Comparison of ENCODE assay signal across 9 cellular contexts in genomic region chr14:105087308-105087962, GRCh38. TPM values are rescaled to one million over a fixed set of nuclear protein-coding genes. Genes with fewer than 3 reads are reported as not detected.
DNase-seq lines count a peak whose midpoint lies in the region; ATAC-seq, FAIRE-seq and TF ChIP-seq lines count a peak whose summit lies in the region.
"Had no signal": no experiment of that assay in that cellular context is flagged by ENCODE, and none has a peak within 500 bp of the region (broad histone marks: within the 10 kb centered on the region; RNA-seq: fewer than 3 reads in every experiment).

No MANE protein-coding gene starts in this region.

- H3K36me3 ChIP-seq in hepatocyte (replicated peaks; ENCODE audit: insufficient read depth, low read depth) (no peaks in the 10 kb centered on the region), sigmoid colon (no peaks in the 10 kb centered on the region)

- no peaks in the 10 kb centered on the region for H3K9me3 ChIP-seq in hepatocyte (ENCODE audit: low read depth)
- H3K9me3 ChIP-seq in sigmoid colon = no peaks in the 10 kb centered on the region

- intact Hi-C loops in sigmoid colon (cut with DNase I) = no loop called here

- peak overlapping the region; percentile 84 for H3K27ac ChIP-seq in hepatocyte
- peak overlapping the region; percentile 72 to 87 (median 77) for H3K27ac ChIP-seq in sigmoid colon

- no peaks in the 10 kb centered on the region for H3K9me3 Mint-ChIP-seq in activated naive CD8-positive, alpha-beta T cell treated with anti-CD3 and anti-CD28 coated beads, Interleukin-2, amount 10 ng/mL, durations not matched to agents 7 days and 5 days

- no peak for TF ChIP-seq EP300 in sigmoid colon (IDR thresholded peaks at IDR 0.05)

- H3K27me3 Mint-ChIP-seq in activated naive CD8-positive, alpha-beta T cell treated with anti-CD3 and anti-CD28 coated beads, Interleukin-2, amount 10 ng/mL, durations not matched to agents 7 days and 5 days = peaks cover 8% of the 10 kb centered on the region

- TF ChIP-seq CTCF in hepatocyte (IDR thresholded peaks at IDR 0.05; ENCODE audit: poor library complexity) (no peak), sigmoid colon (IDR thresholded peaks at IDR 0.05) (no peak)

- peak overlapping the region; percentile 78 for H3K4me3 Mint-ChIP-seq in activated naive CD8-positive, alpha-beta T cell treated with anti-CD3 and anti-CD28 coated beads, Interleukin-2, amount 10 ng/mL, durations not matched to agents 7 days and 5 days

- H3K4me2 ChIP-seq in hepatocyte = peak overlapping the region; percentile 97

- peaks cover 20% of the 10 kb centered on the region for H3K4me1 Mint-ChIP-seq in activated naive CD8-positive, alpha-beta T cell treated with anti-CD3 and anti-CD28 coated beads, Interleukin-2, amount 10 ng/mL, durations not matched to agents 7 days and 5 days

- H3K9me2 ChIP-seq in hepatocyte (replicated peaks; ENCODE audit: insufficient read depth) = no peaks in the 10 kb centered on the region

- peak; percentile 68 for DNase-seq in DMS53 (lab: John Stamatoyannopoulos, UW)
- no peak for DNase-seq in DMS53 treated with DMSO at 0.1 percent for 48 hours (lab: John Stamatoyannopoulos, UW; ENCODE audit: unreplicated experiment)
- peak; percentile 63 for DNase-seq in HTR-8/SVneo (ENCODE audit: insufficient read length, low spot score)
- DNase-seq in activated naive CD8-positive, alpha-beta T cell treated with anti-CD3 and anti-CD28 coated beads, Interleukin-2, amount 10 ng/mL, durations not matched to agents 7 days and 5 days = peak; percentile 61
- DNase-seq in hepatocyte (ENCODE audit: low spot score) = peak; percentile 81
- DNase-seq in sigmoid colon = peak; percentile 80

- POLR2A ChIA-PET in activated naive CD8-positive, alpha-beta T cell treated with anti-CD3 and anti-CD28 coated beads, Interleukin-2, amount 10 ng/mL, durations not matched to agents 7 days and 5 days (lab: Charles Lee) = interaction anchor here (0.9 to 4.6 kb wide), 10 partner anchors 11 to 265 kb away, joined by 3 to 62 read pairs (median 3); partner anchors contain the start of genes BRF1, CDCA4, CLBA1 and GPR132

- H3K4me1 ChIP-seq in hepatocyte (ENCODE audit: insufficient read depth) (peaks cover 37% of the 10 kb centered on the region), sigmoid colon (peaks cover 0 to 57% (median 45%) of the 10 kb centered on the region in 4 donors)

- H3K4me3 ChIP-seq in hepatocyte = peak overlapping the region; percentile 51
- peak overlapping the region; percentile 20 to 69 (median 52) for H3K4me3 ChIP-seq in sigmoid colon

- FAIRE-seq in HTR-8/SVneo (lab: Jason Lieb, UNC) = peak; percentile 69
- FAIRE-seq: A204.1 had no signal

- peak; percentile 3 for ATAC-seq in activated naive CD8-positive, alpha-beta T cell treated with anti-CD3 and anti-CD28 coated beads, Interleukin-2, amount 10 ng/mL, durations not matched to agents 7 days and 5 days (ENCODE audit: low read depth)
- ATAC-seq in HG03097 (IDR thresholded peaks at IDR 0.05; ENCODE audit: low FRiP score, unreplicated experiment) (no peak), GM18517 (IDR thresholded peaks at IDR 0.05; ENCODE audit: unreplicated experiment) (no peak)

- H3K36me3 Mint-ChIP-seq in activated naive CD8-positive, alpha-beta T cell treated with anti-CD3 and anti-CD28 coated beads, Interleukin-2, amount 10 ng/mL, durations not matched to agents 7 days and 5 days = no peaks in the 10 kb centered on the region

- H3K79me2 ChIP-seq in hepatocyte = no peaks in the 10 kb centered on the region

- peaks cover 8% of the 10 kb centered on the region for H4K20me1 ChIP-seq in hepatocyte (ENCODE audit: insufficient read depth, poor library complexity, severe bottlenecking)

- TF ChIP-seq POLR2A in sigmoid colon (IDR thresholded peaks at IDR 0.05) = no peak

- H2AFZ ChIP-seq in hepatocyte = peak overlapping the region; percentile 50

- peak overlapping the region; percentile 63 for H3K27ac Mint-ChIP-seq in activated naive CD8-positive, alpha-beta T cell treated with anti-CD3 and anti-CD28 coated beads, Interleukin-2, amount 10 ng/mL, durations not matched to agents 7 days and 5 days

- WGBS in hepatocyte (ENCODE audit: low lambda C conversion rate, missing lambda C conversion rate) = 3% methylated on average over 39 of the region's 60 CpGs
- 1% methylated on average over 60 of the region's 60 CpGs for WGBS in sigmoid colon, 2 donors

- H3K27me3 ChIP-seq in hepatocyte (no peaks in the 10 kb centered on the region), sigmoid colon (no peaks in the 10 kb centered on the region)

RNA-seq across cellular contexts. Expression of gene GPR132, which starts 22.2 kb away (rescaled TPM):
- 10 to 100 TPM; 43.5 to 46.6 TPM for total RNA-seq in activated naive CD8-positive, alpha-beta T cell treated with anti-CD3 and anti-CD28 coated beads, Interleukin-2, amount 10 ng/mL, durations not matched to agents 7 days and 5 days
- 0.24 and 0.83 TPM in 2 replicates for total RNA-seq in hepatocyte
- 0.23 and 0.41 TPM in 2 replicates for polyA plus RNA-seq in hepatocyte
- 1 to 10 TPM; 1.8 to 2.3 (median 2.0) TPM for total RNA-seq in sigmoid colon
- 1 to 10 TPM in 2 of 3 donors, under 1 TPM in 1; 0.60 to 8.4 (median 1.4) TPM for polyA plus RNA-seq in sigmoid colon

Comparison
In these comparisons a context has a peak if more than half of its experiments do, and no peak if none do; other contexts are left out.
1. RNA of gene GPR132, which starts 22.2 kb away (total RNA-seq): 43.5 to 46.6 TPM in activated naive CD8-positive, alpha-beta T cell treated with anti-CD3 and anti-CD28 coated beads, Interleukin-2, amount 10 ng/mL, durations not matched to agents 7 days and 5 days; 1.8 to 2.3 TPM in sigmoid colon and 0.24 to 0.83 TPM in hepatocyte; every median in the first group is over 10 times any median in the second.